8 cellular contexts compared by ENCODE assay signal in the genomic region with DNA sequence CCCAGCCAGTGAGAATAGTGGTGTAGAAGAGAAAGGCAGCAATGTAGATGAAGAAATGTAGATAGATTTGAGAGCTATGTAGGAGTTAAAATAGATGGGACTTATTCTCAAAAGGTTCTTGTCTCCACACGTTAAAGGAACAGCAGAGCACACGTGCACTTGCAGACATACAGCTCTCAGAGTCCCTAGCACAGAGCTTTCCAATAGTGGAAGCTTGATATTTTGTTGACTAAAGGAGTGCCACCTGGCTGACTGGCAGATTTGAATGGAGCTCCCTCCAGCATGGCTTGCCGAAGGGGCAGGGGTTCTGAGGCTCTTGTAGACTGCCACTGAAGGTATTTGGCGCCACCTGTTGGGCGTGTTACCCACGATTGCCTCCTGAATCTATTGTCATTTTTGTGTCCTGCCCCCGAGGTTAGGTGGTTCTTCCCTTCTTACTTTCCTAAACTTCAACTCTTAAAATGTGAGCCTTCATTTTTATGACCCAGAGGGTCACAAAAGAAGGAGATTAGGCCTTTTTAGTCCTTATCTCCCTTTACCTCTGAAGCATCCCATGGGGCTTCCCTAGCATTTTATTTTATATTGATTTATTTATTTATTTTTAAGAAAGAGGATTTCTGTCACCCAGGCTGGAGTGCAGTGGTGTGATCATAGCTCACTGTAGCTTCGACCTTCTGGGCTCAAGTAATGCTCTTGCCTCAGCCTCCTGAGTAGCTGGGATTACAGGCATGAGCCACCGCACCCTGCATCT. TPM values are rescaled to one million over a fixed set of nuclear protein-coding genes. Genes with fewer than 3 reads are reported as not detected.
DNase-seq lines count a peak whose midpoint lies in the region; ATAC-seq and TF ChIP-seq lines count a peak whose summit lies in the region.

No MANE protein-coding gene starts in this region.

- DNase-seq in NOMO-1 treated with dmso at 0.1 percent for 144 hours (lab: John Stamatoyannopoulos, UW; ENCODE audit: unreplicated experiment) = peak; percentile 59
- DNase-seq in activated CD8-positive, alpha-beta memory T cell treated with anti-CD3 and anti-CD28 coated beads for 4 hours (ENCODE audit: low read depth in 2 of 2) = peak; percentile 80 to 84
- DNase-seq in endodermal cell = peak; percentile 96
- DNase-seq in mucosa of descending colon = peak; percentile 92 to 100 (median 93)
- peak; percentile 77 to 91 for DNase-seq in stimulated activated CD8-positive, alpha-beta memory T cell treated with anti-CD3 and anti-CD28 coated beads, Interleukin-7, amount 100 ng/mL, for 1 hour (ENCODE audit: low read depth in 2 of 2)

- H3K4me3 Mint-ChIP-seq in IgD-negative memory B cell = peak overlapping the region in 1 of 4 donors; percentile 67
- H3K4me3 Mint-ChIP-seq in endodermal cell = no peak overlapping the region

- ATAC-seq in mucosa of descending colon (peak; percentile 88), HG02610 (IDR thresholded peaks at IDR 0.05; ENCODE audit: unreplicated experiment) (no peak)

- H3K9me3 ChIP-seq in endodermal cell (ENCODE audit: control insufficient read depth, low read length) (no peaks in the 10 kb centered on the region), mucosa of descending colon (no peaks in the 10 kb centered on the region)

- no peak overlapping the region for H3K9ac ChIP-seq in endodermal cell (ENCODE audit: extremely low read depth, low read length, poor library complexity, severe bottlenecking)

- H3K36me3 ChIP-seq in endodermal cell (ENCODE audit: control insufficient read depth, insufficient read depth, low read length) = peaks cover 22% of the 10 kb centered on the region
- H3K36me3 ChIP-seq in mucosa of descending colon (ENCODE audit: low read depth) = peaks cover 16% of the 10 kb centered on the region

- no peaks in the 10 kb centered on the region for H3K9me3 Mint-ChIP-seq in IgD-negative memory B cell
- no peaks in the 10 kb centered on the region for H3K9me3 Mint-ChIP-seq in endodermal cell

- intact Hi-C loops in mucosa of descending colon (cut with DNase I, micrococcal nuclease) = loop anchor here (2.0 to 10.0 kb wide), 3 partner anchors 50 to 100 kb away; no protein-coding TSS in a partner anchor

- peaks cover 19 to 29% (median 25%) of the 10 kb centered on the region in 3 donors for H3K4me1 Mint-ChIP-seq in IgD-negative memory B cell
- H3K4me1 Mint-ChIP-seq in endodermal cell = peaks cover 18% of the 10 kb centered on the region

- peak; percentile 86 for TF ChIP-seq CTCF in GM12874 (IDR thresholded peaks at IDR 0.05; ENCODE audit: insufficient read depth, low read depth, low read length)
- peak; percentile 89 for TF ChIP-seq CTCF in endodermal cell (conservative IDR thresholded peaks at IDR 0.05)
- TF ChIP-seq CTCF in mucosa of descending colon (IDR thresholded peaks at IDR 0.05) = peak; percentile 63

- H3K27ac Mint-ChIP-seq in IgD-negative memory B cell (peak overlapping the region in 2 of 3 donors; percentile 15 to 87), endodermal cell (no peak overlapping the region)

- WGBS in endodermal cell (ENCODE audit: insufficient coverage in 1 of 2, insufficient read length in 1 of 2), 2 experiments = 21 to 22% methylated on average over 8 to 9 of the region's 9 CpGs

- H3K27me3 ChIP-seq in endodermal cell (ENCODE audit: control insufficient read depth, insufficient read depth, low read length, poor library complexity, severe bottlenecking) = no peaks in the 10 kb centered on the region

- H3K4me3 ChIP-seq in endodermal cell (ENCODE audit: low read length) (no peak overlapping the region), mucosa of descending colon (no peak overlapping the region)

- no peaks in the 10 kb centered on the region for H3K27me3 Mint-ChIP-seq in IgD-negative memory B cell
- peaks cover 2% of the 10 kb centered on the region for H3K27me3 Mint-ChIP-seq in endodermal cell (ENCODE audit: insufficient read depth)

- no peaks in the 10 kb centered on the region for H3K36me3 Mint-ChIP-seq in IgD-negative memory B cell
- H3K36me3 Mint-ChIP-seq in endodermal cell (ENCODE audit: low read depth) = peaks cover 23% of the 10 kb centered on the region

- H3K27ac ChIP-seq in endodermal cell (ENCODE audit: low read depth, low read length) = peak overlapping the region; percentile 12

- H3K4me1 ChIP-seq in endodermal cell (ENCODE audit: control insufficient read depth, insufficient read depth, low read length) (peaks cover 5% of the 10 kb centered on the region), mucosa of descending colon (ENCODE audit: low read depth) (peaks cover 47% of the 10 kb centered on the region)

RNA-seq across cellular contexts. Expression of a gene that starts 16.4 kb away (rescaled TPM):
- polyA plus RNA-seq in IgD-negative memory B cell = 110 TPM
- total RNA-seq in endodermal cell = 100 to 1,000 TPM; 209 to 233 TPM
- polyA plus RNA-seq in endodermal cell (2013, experiment 1 of 2) = 186 TPM
- 176 TPM for polyA plus RNA-seq in endodermal cell (2013, experiment 2 of 2)
- 100 to 1,000 TPM; 133 to 195 (median 168) TPM for total RNA-seq in mucosa of descending colon

RNA-seq across cellular contexts. Expression of a gene that starts 24.6 kb away (rescaled TPM):
- polyA plus RNA-seq in IgD-negative memory B cell = 363 TPM
- total RNA-seq in endodermal cell (10 to 100 TPM; 10.6 to 11.1 TPM), mucosa of descending colon (1 to 10 TPM; 1.8 to 4.0 (median 3.2) TPM)
- polyA plus RNA-seq in endodermal cell (2013, experiment 1 of 2) = 2.3 TPM
- polyA plus RNA-seq in endodermal cell (2013, experiment 2 of 2) = 1.8 TPM

RNA-seq across cellular contexts. Expression of a gene that starts 31.9 kb away (rescaled TPM):
- 946 TPM for polyA plus RNA-seq in IgD-negative memory B cell
- total RNA-seq in endodermal cell (10 to 100 TPM in 1 of 2 donors, 1 to 10 TPM in 1; 4.9 to 19.0 TPM), mucosa of descending colon (10 to 100 TPM; 12.4 to 48.5 (median 27.7) TPM)
- 2.2 TPM for polyA plus RNA-seq in endodermal cell (2013, experiment 1 of 2)
- polyA plus RNA-seq in endodermal cell (2013, experiment 2 of 2) = 2.6 TPM

RNA-seq across cellular contexts. Expression of a gene that starts 44.0 kb away (rescaled TPM):
- polyA plus RNA-seq in IgD-negative memory B cell = 771 TPM
- total RNA-seq in endodermal cell (1 to 10 TPM in 1 of 2 donors, under 1 TPM in 1; 0.24 to 1.8 TPM), mucosa of descending colon (10 to 100 TPM; 10.8 to 27.1 (median 22.8) TPM)
- 0.25 TPM for polyA plus RNA-seq in endodermal cell (2013, experiment 1 of 2)
- 0.25 TPM for polyA plus RNA-seq in endodermal cell (2013, experiment 2 of 2)
